In genomic region chr4:153748378-153748777, GRCh38 we compare ENCODE assay signal across 11 cellular contexts. TPM values are rescaled to one million over a fixed set of nuclear protein-coding genes. Genes with fewer than 3 reads are reported as not detected.
DNase-seq lines count a peak whose midpoint lies in the region; ATAC-seq, FAIRE-seq and TF ChIP-seq lines count a peak whose summit lies in the region.
"Had no signal": no experiment of that assay in that cellular context is flagged by ENCODE, and none has a peak within 500 bp of the region (broad histone marks: within the 10 kb centered on the region; RNA-seq: fewer than 3 reads in every experiment).

No MANE protein-coding gene starts in this region.

- in situ Hi-C loops in HepG2 (cut with HindIII; ENCODE audit: extremely low pct_ligation_motif_present, low pct_unique_long_range_greater_than_20kb): no loop called here

- no peaks in the 10 kb centered on the region for H3K36me3 Mint-ChIP-seq in HFFc6 (ENCODE audit: low read depth)
- H3K36me3 Mint-ChIP-seq in T-helper 17 cell (ENCODE audit: low read depth): no peaks in the 10 kb centered on the region
- H3K36me3 Mint-ChIP-seq: memory B cell had no signal

- H3K9me3 Mint-ChIP-seq in HFFc6: no peaks in the 10 kb centered on the region
- H3K9me3 Mint-ChIP-seq: memory B cell; T-helper 2 cell treated with Interferon-gamma antibody and Interleukin-4, amounts not matched to agents 5 μg/mL and 100 μg/mL, for 36 hours had no signal

- intact Hi-C loops in head of caudate nucleus (cut with DNase I): no loop called here
- intact Hi-C loops in HepG2 (cut with micrococcal nuclease; ENCODE audit: unreplicated experiment): no loop called here

- H3K9me3 ChIP-seq in T-helper 17 cell (ENCODE audit: control insufficient read depth, low read length, poor library complexity, severe bottlenecking) (no peaks in the 10 kb centered on the region), suprapubic skin (no peaks in the 10 kb centered on the region), HepG2 (ENCODE audit: low read length) (no peaks in the 10 kb centered on the region)

- no peaks in the 10 kb centered on the region for H4K20me1 ChIP-seq in HepG2 (ENCODE audit: insufficient read depth, low read length)

- ATAC-seq in T-helper 17 cell (no peak), HepG2 (no peak), HG03432 (IDR thresholded peaks at IDR 0.05; ENCODE audit: unreplicated experiment) (no peak)

- H3K27ac ChIP-seq in suprapubic skin (peak overlapping the region; percentile 57), HepG2 (ENCODE audit: extremely low read length, insufficient read depth, low read length) (no peak overlapping the region)

- DNase-seq in HFFc6 (peak; percentile 74), T-helper 17 cell (no peak), fibroblast of the conjunctiva (ENCODE audit: low read depth) (peak; percentile 38), suprapubic skin (ENCODE audit: low spot score in 2 of 2) (no peak), head of caudate nucleus (no peak), HepG2 (ENCODE audit: low spot score) (no peak)

- H3K27ac Mint-ChIP-seq in HFFc6: peak overlapping the region; percentile 35; the same call in 1 of the 2 replicates
- H3K27ac Mint-ChIP-seq in T-helper 17 cell: peak overlapping the region; percentile 47
- H3K27ac Mint-ChIP-seq: memory B cell; T-helper 2 cell treated with Interferon-gamma antibody and Interleukin-4, amounts not matched to agents 5 μg/mL and 100 μg/mL, for 36 hours had no signal

- H3K27me3 ChIP-seq in suprapubic skin: no peaks in the 10 kb centered on the region
- no peaks in the 10 kb centered on the region for H3K27me3 ChIP-seq in HepG2 (ENCODE audit: control insufficient read depth in 1 of 2, insufficient read depth in 2 of 2, low read length in 2 of 2)

- POLR2A ChIA-PET in HepG2 (lab: Yijun Ruan, JAX): no interaction called here

- no TSS peak for BruUV-seq in HepG2 (replicated peaks; lab: Mats Ljungman, UMichigan)

- no peak for FAIRE-seq in HepG2 (lab: Jason Lieb, UNC)
- FAIRE-seq: endometrium had no signal

- WGBS in suprapubic skin: 22% methylated on average over 6 of the region's 6 CpGs
- WGBS in HepG2 (ENCODE audit: low lambda C conversion rate): 0% methylated on average over 6 of the region's 6 CpGs

- H3K27me3 Mint-ChIP-seq in HFFc6 (ENCODE audit: insufficient read depth): peaks cover 16% of the 10 kb centered on the region
- H3K27me3 Mint-ChIP-seq in T-helper 17 cell: peaks cover 21% of the 10 kb centered on the region
- H3K27me3 Mint-ChIP-seq: memory B cell had no signal

- no peaks in the 10 kb centered on the region for H3K79me2 ChIP-seq in HepG2 (ENCODE audit: insufficient read depth, low read length)

- peaks cover 24% of the 10 kb centered on the region for H3K4me1 ChIP-seq in suprapubic skin
- no peaks in the 10 kb centered on the region for H3K4me1 ChIP-seq in HepG2 (ENCODE audit: insufficient read depth, low read length)

- H3K4me3 Mint-ChIP-seq in HFFc6: no peak overlapping the region
- H3K4me3 Mint-ChIP-seq in T-helper 17 cell: no peak overlapping the region
- H3K4me3 Mint-ChIP-seq: memory B cell; T-helper 2 cell treated with Interferon-gamma antibody and Interleukin-4, amounts not matched to agents 5 μg/mL and 100 μg/mL, for 36 hours had no signal

- CTCF ChIA-PET in HepG2 (lab: Yijun Ruan, JAX; ENCODE audit: low intra/inter-chr PET ratio, low total read pairs): no interaction called here

- H3K4me3 ChIP-seq in suprapubic skin: no peak overlapping the region
- no peak overlapping the region for H3K4me3 ChIP-seq in HepG2 (replicated peaks in 1 of 3; ENCODE audit: insufficient read depth in 1 of 3, low read depth in 2 of 3, low read length in 3 of 3)

- H3K4me1 Mint-ChIP-seq in HFFc6 (ENCODE audit: low read depth): peaks cover 10% of the 10 kb centered on the region
- peaks cover 2% of the 10 kb centered on the region for H3K4me1 Mint-ChIP-seq in T-helper 17 cell
- H3K4me1 Mint-ChIP-seq: memory B cell had no signal

- TF ChIP-seq POLR2A in suprapubic skin (IDR thresholded peaks at IDR 0.05) (no peak), HepG2 (IDR thresholded peaks at IDR 0.05; ENCODE audit: insufficient read depth in 1 of 2, low read depth in 2 of 2, low read length in 2 of 2) (no peak)

- H2AFZ ChIP-seq in HepG2 (ENCODE audit: low read length): no peak overlapping the region

- H3K36me3 ChIP-seq in suprapubic skin (no peaks in the 10 kb centered on the region), HepG2 (replicated peaks in 1 of 2; ENCODE audit: control insufficient read depth in 1 of 2, insufficient read depth in 2 of 2, low read length in 2 of 2) (no peaks in the 10 kb centered on the region)

- TF ChIP-seq EP300 in suprapubic skin (IDR thresholded peaks at IDR 0.05): no peak
- TF ChIP-seq EP300 in HepG2 (IDR thresholded peaks at IDR 0.05; ENCODE audit: low read depth in 2 of 2, low read length in 2 of 2): no peak
- TF ChIP-seq EP300 in HepG2 (CRISPR knock-in tag; IDR thresholded peaks at IDR 0.05; ENCODE audit: borderline replicate concordance): no peak

- no peak for TF ChIP-seq CTCF in HFFc6 (IDR thresholded peaks at IDR 0.05)
- TF ChIP-seq CTCF in suprapubic skin (IDR thresholded peaks at IDR 0.05): no peak
- TF ChIP-seq CTCF in HepG2 (CRISPR knock-in tag; IDR thresholded peaks at IDR 0.05): no peak

- H3K9ac ChIP-seq in HepG2 (ENCODE audit: insufficient read depth, low read depth, low read length): no peak overlapping the region

- no peak overlapping the region for H3K4me2 ChIP-seq in HepG2 (ENCODE audit: low read depth, low read length)

- no peak for TF ChIP-seq RAD21 in HepG2 (CRISPR knock-in tag; IDR thresholded peaks at IDR 0.05)

RNA-seq across cellular contexts. Expression of gene RNF175, which starts 11.4 kb away (rescaled TPM):
- not detected for total RNA-seq in HFFc6 (2021; fragmentation: NEBNext Ultra II Directional; extraction: Animal tissue kit (Norgen Biotek cat#: 25700))
- not detected for total RNA-seq in T-helper 17 cell
- total RNA-seq in suprapubic skin: not detected
- not detected in 2 replicates for total RNA-seq in HepG2 (2016; rRNA removed; fragmentation: Illumina TruSeq; extraction: Trizol)
- total RNA-seq in HepG2 (2016; cell fraction: cytosol; rRNA removed; fragmentation: Illumina TruSeq; extraction: Trizol; ENCODE audit: low read depth): not detected in 2 replicates
- not detected in 2 replicates for total RNA-seq in HepG2 (2016; cell fraction: insoluble cytoplasmic fraction; rRNA removed; fragmentation: Illumina TruSeq; extraction: Trizol)
- total RNA-seq in HepG2 (2016; cell fraction: membrane; rRNA removed; fragmentation: Illumina TruSeq; extraction: Trizol): not detected in 2 replicates
- total RNA-seq in HepG2 (2016; cell fraction: nucleus; rRNA removed; fragmentation: Illumina TruSeq; extraction: Trizol): not detected in 2 replicates
- polyA plus RNA-seq in HepG2 (2011; rRNA removed): not detected in 2 replicates
- not detected in 2 replicates for polyA plus RNA-seq in HepG2 (2011; cell fraction: cytosol; rRNA removed)
- polyA plus RNA-seq in HepG2 (2011; cell fraction: nucleus; rRNA removed): not detected in 2 replicates
- polyA plus RNA-seq in HepG2 (2012): not detected in 2 replicates
- not detected in 2 replicates for polyA plus RNA-seq in HepG2 (2016; cell fraction: cytosol; fragmentation: Illumina TruSeq; extraction: Trizol; ENCODE audit: low read depth)
- not detected in 2 replicates for polyA plus RNA-seq in HepG2 (2016; cell fraction: insoluble cytoplasmic fraction; fragmentation: Illumina TruSeq; extraction: Trizol; ENCODE audit: low read depth)
- not detected in 2 replicates for polyA plus RNA-seq in HepG2 (2016; cell fraction: membrane; fragmentation: Illumina TruSeq; extraction: Trizol; ENCODE audit: low read depth)
- polyA plus RNA-seq in HepG2 (2016; cell fraction: nucleus; fragmentation: Illumina TruSeq; extraction: Trizol; ENCODE audit: insufficient read depth, low read depth): not detected in 2 replicates
- polyA minus RNA-seq in HepG2 (2011; rRNA and poly(A)+ RNA removed; ENCODE audit: low replicate concordance): not detected in 2 replicates
- not detected in 2 replicates for polyA minus RNA-seq in HepG2 (2011; cell fraction: cytosol; rRNA and poly(A)+ RNA removed)
- polyA minus RNA-seq in HepG2 (2011; cell fraction: nucleus; rRNA and poly(A)+ RNA removed): not detected in 2 replicates
- total RNA-seq: NCI-H460 had no signal

RNA-seq across cellular contexts. Expression of gene SFRP2, which starts 40.5 kb away (rescaled TPM):
- total RNA-seq in HFFc6 (2021; fragmentation: NEBNext Ultra II Directional; extraction: Animal tissue kit (Norgen Biotek cat#: 25700)): not detected
- total RNA-seq in T-helper 17 cell: not detected
- total RNA-seq in suprapubic skin: 1 to 10 TPM; 4.4 to 9.3 (median 6.5) TPM
- not detected in 2 replicates for total RNA-seq in HepG2 (2016; rRNA removed; fragmentation: Illumina TruSeq; extraction: Trizol)
- total RNA-seq in HepG2 (2016; cell fraction: cytosol; rRNA removed; fragmentation: Illumina TruSeq; extraction: Trizol; ENCODE audit: low read depth): not detected in 2 replicates
- total RNA-seq in HepG2 (2016; cell fraction: insoluble cytoplasmic fraction; rRNA removed; fragmentation: Illumina TruSeq; extraction: Trizol): not detected in 2 replicates
- total RNA-seq in HepG2 (2016; cell fraction: membrane; rRNA removed; fragmentation: Illumina TruSeq; extraction: Trizol): not detected in 2 replicates
- total RNA-seq in HepG2 (2016; cell fraction: nucleus; rRNA removed; fragmentation: Illumina TruSeq; extraction: Trizol): not detected in 2 replicates
- not detected in 2 replicates for polyA plus RNA-seq in HepG2 (2011; rRNA removed)
- not detected in 2 replicates for polyA plus RNA-seq in HepG2 (2011; cell fraction: cytosol; rRNA removed)
- not detected in 2 replicates for polyA plus RNA-seq in HepG2 (2011; cell fraction: nucleus; rRNA removed)
- not detected in 2 replicates for polyA plus RNA-seq in HepG2 (2012)
- polyA plus RNA-seq in HepG2 (2016; cell fraction: cytosol; fragmentation: Illumina TruSeq; extraction: Trizol; ENCODE audit: low read depth): not detected in 2 replicates
- not detected in 2 replicates for polyA plus RNA-seq in HepG2 (2016; cell fraction: insoluble cytoplasmic fraction; fragmentation: Illumina TruSeq; extraction: Trizol; ENCODE audit: low read depth)
- polyA plus RNA-seq in HepG2 (2016; cell fraction: membrane; fragmentation: Illumina TruSeq; extraction: Trizol; ENCODE audit: low read depth): not detected in 2 replicates
- polyA plus RNA-seq in HepG2 (2016; cell fraction: nucleus; fragmentation: Illumina TruSeq; extraction: Trizol; ENCODE audit: insufficient read depth, low read depth): not detected in 2 replicates
- not detected in 2 replicates for polyA minus RNA-seq in HepG2 (2011; rRNA and poly(A)+ RNA removed; ENCODE audit: low replicate concordance)
- not detected in 2 replicates for polyA minus RNA-seq in HepG2 (2011; cell fraction: cytosol; rRNA and poly(A)+ RNA removed)
- not detected in 2 replicates for polyA minus RNA-seq in HepG2 (2011; cell fraction: nucleus; rRNA and poly(A)+ RNA removed)
- total RNA-seq: NCI-H460 had no signal

Comparison
In these comparisons a context has a peak if more than half of its experiments do, and no peak if none do; other contexts are left out.
1. DNase-seq: peak in HFFc6 (single experiment) and fibroblast of the conjunctiva (single experiment); none in T-helper 17 cell (0 of 3), suprapubic skin (0 of 2), head of caudate nucleus (0 of 42) and HepG2 (single experiment).